Comparison of ENCODE assay signal across 16 cellular contexts in genomic region chr11:119307974-119308373, GRCh38. TPM values are rescaled to one million over a fixed set of nuclear protein-coding genes. Genes with fewer than 3 reads are reported as not detected.
"Had no signal": no experiment of that assay in that cellular context is flagged by ENCODE, and none has a peak within 500 bp of the region (broad histone marks: within the 10 kb centered on the region; RNA-seq: fewer than 3 reads in every experiment).

No MANE protein-coding gene starts in this region.

- H3K9me3 Mint-ChIP-seq: activated T-cell treated with anti-CD3 and anti-CD28 coated beads, Interleukin-2, amount 50 U/mL, for 24 hours; natural killer cell treated with Interleukin-12 subunit alpha and Interleukin-12 subunit beta and Interleukin-15 and Interleukin-18, amount 100 ng/mL, for 72 hours had no signal

- H3K27ac ChIP-seq: hepatocyte, lower lobe of right lung had no signal

- H3K27ac Mint-ChIP-seq: activated CD8-positive, alpha-beta memory T cell treated with anti-CD3 and anti-CD28 coated beads, Interleukin-2, amount 10 ng/mL, durations not matched to agents 7 days and 5 days; natural killer cell treated with Interleukin-12 subunit alpha and Interleukin-12 subunit beta and Interleukin-15 and Interleukin-18, amount 100 ng/mL, for 72 hours had no signal

- H3K27me3 ChIP-seq: breast epithelium, hepatocyte had no signal

- H3K4me3 ChIP-seq: breast epithelium, hepatocyte, lower lobe of right lung, prostate gland had no signal

- H3K9me3 ChIP-seq: breast epithelium, lower lobe of right lung, prostate gland had no signal

- H3K4me1 ChIP-seq: breast epithelium, lower lobe of right lung, prostate gland had no signal

- H3K27me3 Mint-ChIP-seq: activated CD8-positive, alpha-beta memory T cell treated with anti-CD3 and anti-CD28 coated beads, Interleukin-2, amount 10 ng/mL, durations not matched to agents 7 days and 5 days; activated naive CD8-positive, alpha-beta T cell; activated T-cell treated with anti-CD3 and anti-CD28 coated beads, Interleukin-2, amount 50 U/mL, for 24 hours; natural killer cell treated with Interleukin-12 subunit alpha and Interleukin-12 subunit beta and Interleukin-15 and Interleukin-18, amount 100 ng/mL, for 72 hours had no signal

- H3K4me2 ChIP-seq: hepatocyte had no signal

- H3K4me3 Mint-ChIP-seq: activated CD8-positive, alpha-beta memory T cell treated with anti-CD3 and anti-CD28 coated beads, Interleukin-2, amount 10 ng/mL, durations not matched to agents 7 days and 5 days; activated naive CD8-positive, alpha-beta T cell; activated T-cell treated with anti-CD3 and anti-CD28 coated beads, Interleukin-2, amount 50 U/mL, for 24 hours; natural killer cell treated with Interleukin-12 subunit alpha and Interleukin-12 subunit beta and Interleukin-15 and Interleukin-18, amount 100 ng/mL, for 72 hours had no signal

- ATAC-seq: activated CD8-positive, alpha-beta memory T cell treated with anti-CD3 and anti-CD28 coated beads, Interleukin-2, amount 10 ng/mL, durations not matched to agents 7 days and 5 days; lower lobe of right lung; natural killer cell treated with Interleukin-12 subunit alpha and Interleukin-12 subunit beta and Interleukin-15 and Interleukin-18, amount 100 ng/mL, for 72 hours; stimulated activated naive CD8-positive, alpha-beta T cell treated with anti-CD3 and anti-CD28 coated beads, Interleukin-15, Interleukin-2, amounts not matched to agents 100 U/mL and 50 U/mL, for 24 hours had no signal

- H2AFZ ChIP-seq: hepatocyte had no signal

- DNase-seq: activated CD8-positive, alpha-beta memory T cell treated with anti-CD3 and anti-CD28 coated beads, Interleukin-2, amount 10 ng/mL, durations not matched to agents 7 days and 5 days; activated effector memory CD4-positive, alpha-beta T cell treated with Interleukin-2 at 50 U/mL for 16 hours; activated T-cell treated with anti-CD3 and anti-CD28 coated beads, Interleukin-2, amount 50 U/mL, for 24 hours; lower lobe of right lung; stimulated activated CD4-positive, alpha-beta T cell treated with anti-CD3 and anti-CD28 coated beads, Interleukin-12 subunit alpha, Interleukin-12 subunit beta, amount 100 ng/mL, for 4 hours; stimulated activated naive CD8-positive, alpha-beta T cell treated with anti-CD3 and anti-CD28 coated beads, Interleukin-15, Interleukin-2, amounts not matched to agents 100 U/mL and 50 U/mL, for 24 hours; T-helper 2 cell had no signal

- H3K36me3 ChIP-seq: breast epithelium, prostate gland had no signal

RNA-seq across cellular contexts. Expression of gene C1QTNF5, which starts 32.7 kb away (rescaled TPM):
- total RNA-seq: activated CD8-positive, alpha-beta memory T cell treated with anti-CD3 and anti-CD28 coated beads, Interleukin-2, amount 10 ng/mL, durations not matched to agents 7 days and 5 days; natural killer cell treated with Interleukin-12 subunit alpha and Interleukin-12 subunit beta and Interleukin-15 and Interleukin-18, amount 100 ng/mL, for 72 hours had no signal

RNA-seq across cellular contexts. Expression of gene MFRP, which starts 38.5 kb away (rescaled TPM):
- total RNA-seq: activated CD8-positive, alpha-beta memory T cell treated with anti-CD3 and anti-CD28 coated beads, Interleukin-2, amount 10 ng/mL, durations not matched to agents 7 days and 5 days; cerebellum; frontal cortex; hepatocyte; kidney epithelial cell; lower lobe of right lung; natural killer cell treated with Interleukin-12 subunit alpha and Interleukin-12 subunit beta and Interleukin-15 and Interleukin-18, amount 100 ng/mL, for 72 hours; omental fat pad; prostate gland had no signal
- polyA plus RNA-seq: hepatocyte had no signal
